Comparison of ENCODE assay signal across 1 cellular context in the genomic region with DNA sequence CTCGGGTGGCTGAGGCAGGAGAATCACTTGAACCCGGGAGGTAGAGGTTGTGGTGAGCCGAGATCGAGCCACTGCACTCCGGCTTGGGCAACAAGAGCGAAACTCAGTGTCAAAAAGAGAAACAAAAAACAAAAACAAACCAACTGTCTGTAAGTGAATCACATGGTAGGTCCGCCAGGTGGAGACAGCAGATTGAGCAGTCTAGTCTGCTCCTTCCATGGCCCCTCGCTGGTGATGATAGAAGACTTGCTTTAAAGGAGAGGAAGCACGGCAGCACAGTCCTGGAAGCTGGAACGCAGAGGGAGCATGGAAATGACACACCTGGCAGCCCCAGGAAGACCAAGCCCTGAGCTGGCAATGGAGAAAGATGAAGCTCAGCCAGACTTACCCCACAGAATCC.
TF ChIP-seq lines count a peak whose summit lies in the region.

No MANE protein-coding gene starts in this region.

TF ChIP-seq in GM23338, 12 proteins besides CTCF, POLR2A, EP300 and RAD21 (continued from another document):
- TF ChIP-seq ZNF462 (CRISPR knock-in tag; IDR thresholded peaks at IDR 0.05) = no peak
- no peak for TF ChIP-seq REST (IDR thresholded peaks at IDR 0.05; ENCODE audit: unreplicated experiment)
- TF ChIP-seq CREB1 (CRISPR knock-in tag; IDR thresholded peaks at IDR 0.05; ENCODE audit: low read depth) = no peak
- TF ChIP-seq EZH2phosphoT487 (IDR thresholded peaks at IDR 0.05; ENCODE audit: unreplicated experiment) = no peak
- TF ChIP-seq STAT1 (IDR thresholded peaks at IDR 0.05; ENCODE audit: unreplicated experiment) = no peak
- no peak for TF ChIP-seq ZNF114 (CRISPR knock-in tag; IDR thresholded peaks at IDR 0.05)
- TF ChIP-seq NANOG (IDR thresholded peaks at IDR 0.05; ENCODE audit: borderline replicate concordance) = no peak
